ENCODE assay signal across 1 cellular context in the genomic region with DNA sequence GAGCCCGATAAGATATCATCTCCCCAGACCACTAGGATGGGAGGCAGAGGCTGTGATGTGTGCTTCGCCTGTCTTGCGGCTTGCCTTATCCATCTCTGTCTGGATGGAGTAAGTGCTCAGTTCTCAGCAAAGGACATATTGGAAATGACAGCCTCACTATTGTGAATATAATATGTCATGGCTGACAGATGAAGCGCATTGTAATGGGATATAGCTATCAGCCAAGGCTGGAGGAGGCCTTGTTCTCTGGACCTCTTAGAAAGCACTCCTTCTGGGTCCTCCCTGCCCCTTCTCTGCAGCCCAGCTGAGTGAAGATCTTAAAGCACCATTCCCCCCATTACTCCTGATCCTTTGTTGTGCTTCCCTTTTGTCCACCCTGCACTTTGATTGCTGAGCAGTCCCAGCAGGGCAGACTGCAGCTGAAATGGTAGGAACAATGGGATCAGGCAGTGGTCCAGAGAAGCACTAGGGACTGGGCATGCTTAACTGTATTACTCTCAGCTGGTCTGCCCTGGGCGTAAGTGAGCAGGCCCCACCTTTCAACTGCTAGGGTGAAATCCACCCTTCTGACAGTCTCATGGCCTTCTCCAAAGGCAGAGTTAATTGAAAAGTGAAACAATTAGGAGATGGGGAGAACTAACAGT.
TF ChIP-seq lines count a peak whose summit lies in the region.

No MANE protein-coding gene starts in this region.

TF ChIP-seq in H1, 55 proteins besides CTCF, POLR2A, EP300 and RAD21:
- no peak for TF ChIP-seq TAF7 (optimal IDR thresholded peaks at IDR 0.05; ENCODE audit: borderline replicate concordance, low read depth, low read length)
- TF ChIP-seq NANOG (IDR thresholded peaks at IDR 0.05; ENCODE audit: insufficient read depth, low read depth, low read length, poor library complexity, severe bottlenecking) = peak; percentile 92
TF ChIP-seq in H1: peak in this region for 1.
